ENCODE assay signal across 13 cellular contexts in the genomic region with DNA sequence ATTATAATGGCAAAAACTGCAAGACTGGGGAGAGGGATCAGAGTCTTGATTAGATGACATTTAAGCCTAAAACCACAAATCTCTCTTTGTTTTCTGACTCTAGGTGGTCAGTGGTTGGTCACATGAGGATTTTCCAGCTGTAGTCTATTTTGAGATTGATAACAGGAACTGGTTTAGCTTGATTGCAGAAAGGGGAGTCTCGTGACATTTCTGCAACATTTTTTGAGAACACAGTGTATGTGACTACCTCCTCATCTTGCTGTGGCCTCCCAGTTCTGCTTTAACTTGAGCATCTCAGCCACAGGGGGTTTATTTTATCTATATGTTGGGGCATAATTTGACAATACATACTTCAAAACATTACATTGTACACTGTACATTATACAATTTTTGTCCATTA.
DNase-seq lines count a peak whose midpoint lies in the region; ATAC-seq, FAIRE-seq and TF ChIP-seq lines count a peak whose summit lies in the region.
"Had no signal": no experiment of that assay in that cellular context is flagged by ENCODE, and none has a peak within 500 bp of the region (broad histone marks: within the 10 kb centered on the region; RNA-seq: fewer than 3 reads in every experiment).

No MANE protein-coding gene starts in this region.

- H3K36me3 Mint-ChIP-seq in H9 (ENCODE audit: insufficient read depth in 1 of 3, low read depth in 3 of 3): no peaks in the 10 kb centered on the region
- no peaks in the 10 kb centered on the region for H3K36me3 Mint-ChIP-seq in effector memory CD8-positive, alpha-beta T cell (ENCODE audit: insufficient read depth)

- in situ Hi-C loops in GM12878 (cut with MboI): no loop called here

- H4K20me1 ChIP-seq in GM12878 (ENCODE audit: control insufficient read depth, insufficient read depth) (no peaks in the 10 kb centered on the region), H9 (ENCODE audit: control insufficient read depth, insufficient read depth, insufficient read length) (no peaks in the 10 kb centered on the region)

- no peak overlapping the region for H2AK5ac ChIP-seq in H9 (ENCODE audit: insufficient read length, low read length)

- no peak overlapping the region for H3K4ac ChIP-seq in H9 (ENCODE audit: low read depth, low read length)

- SMC1A ChIA-PET in GM12878 (lab: Charles Lee; ENCODE audit: uncharacterized antibody, unreplicated experiment): no interaction called here

- no peak overlapping the region for H4K8ac ChIP-seq in H9 (replicated peaks; ENCODE audit: insufficient read length, low read depth, low read length)

- intact Hi-C loops in GM12878 (cut with micrococcal nuclease; ENCODE audit: unreplicated experiment) (no loop called here), ascending aorta (cut with DNase I) (no loop called here)

- no peak for TF ChIP-seq POLR2A in GM12878 (IDR thresholded peaks at IDR 0.05; ENCODE audit: low read depth, low read length)

- no peaks in the 10 kb centered on the region for H3K79me1 ChIP-seq in H9 (ENCODE audit: insufficient read depth, low read depth, low read length, poor library complexity, severe bottlenecking)

- H2AFZ ChIP-seq in GM12878 (ENCODE audit: control insufficient read depth, low read depth, low read length) (no peak overlapping the region), H9 (ENCODE audit: low read length) (no peak overlapping the region)

- peaks cover 8% of the 10 kb centered on the region; the same call in 1 of the 2 replicates for H3K4me1 ChIP-seq in GM12878 (ENCODE audit: control insufficient read depth, insufficient read depth, low read length)
- no peaks in the 10 kb centered on the region for H3K4me1 ChIP-seq in H9 (ENCODE audit: insufficient read depth, low read length)
- no peaks in the 10 kb centered on the region for H3K4me1 ChIP-seq in ascending aorta
- H3K4me1 ChIP-seq: BE2C had no signal

- no peak overlapping the region for H2BK20ac ChIP-seq in H9 (ENCODE audit: low read depth, low read length, poor library complexity, severe bottlenecking)

- H3K18ac ChIP-seq in H9 (ENCODE audit: insufficient read length, low read depth, low read length): no peak overlapping the region

- no peaks in the 10 kb centered on the region for H3K23me2 ChIP-seq in H9 (ENCODE audit: insufficient read length, low read depth, low read length, poor library complexity, severe bottlenecking)

- H3K4me3 Mint-ChIP-seq in H9: no peak overlapping the region
- H3K4me3 Mint-ChIP-seq in effector memory CD8-positive, alpha-beta T cell: no peak overlapping the region
- H3K4me3 Mint-ChIP-seq: activated CD4-positive, alpha-beta T cell treated with anti-CD3 and anti-CD28 coated beads for 36 hours; activated T-cell treated with anti-CD3 and anti-CD28 coated beads, Interleukin-2, amount 50 U/mL, for 72 hours had no signal

- H3K23ac ChIP-seq in H9 (ENCODE audit: insufficient read length, low read depth, low read length): no peak overlapping the region

- no peak overlapping the region for H2BK12ac ChIP-seq in H9 (ENCODE audit: insufficient read length, low read depth, low read length)

- DNase-seq in GM12878 (ENCODE audit: low read depth, low spot score) (peak; percentile 25), H9 (no peak), putamen (ENCODE audit: low spot score) (no peak), ascending aorta (ENCODE audit: low spot score in 2 of 2) (no peak)
- DNase-seq in effector memory CD8-positive, alpha-beta T cell: no peak
- DNase-seq: activated CD4-positive, alpha-beta T cell treated with anti-CD3 and anti-CD28 coated beads for 36 hours; activated T-cell treated with anti-CD3 and anti-CD28 coated beads, Interleukin-2, amount 50 U/mL, for 72 hours; BE2C; H7 had no signal

- RAD21 ChIA-PET in GM12878 (lab: Charles Lee; ENCODE audit: unreplicated experiment): no interaction called here

- no peaks in the 10 kb centered on the region; a peak in 1 of 4 replicates for H3K4me1 Mint-ChIP-seq in H9
- H3K4me1 Mint-ChIP-seq in effector memory CD8-positive, alpha-beta T cell (ENCODE audit: low read depth in 2 of 2): no peaks in the 10 kb centered on the region
- H3K4me1 Mint-ChIP-seq: activated CD4-positive, alpha-beta T cell treated with anti-CD3 and anti-CD28 coated beads for 36 hours had no signal

- ATAC-seq in GM18508 (IDR thresholded peaks at IDR 0.05; ENCODE audit: insufficient read depth, unreplicated experiment): peak; percentile 41
- ATAC-seq in GM21529 (IDR thresholded peaks at IDR 0.05; ENCODE audit: unreplicated experiment): peak; percentile 49
- peak; percentile 53 for ATAC-seq in HG03442 (IDR thresholded peaks at IDR 0.05; ENCODE audit: unreplicated experiment)
- ATAC-seq in GM12878: peak; percentile 42; the same call in 2 of the 3 replicates
- no peak for ATAC-seq in effector memory CD8-positive, alpha-beta T cell (replicated peaks)
- ATAC-seq: activated CD4-positive, alpha-beta T cell treated with anti-CD3 and anti-CD28 coated beads for 36 hours; activated T-cell treated with anti-CD3 and anti-CD28 coated beads, Interleukin-2, amount 50 U/mL, for 72 hours had no signal

- no peak overlapping the region for H4K5ac ChIP-seq in H9 (ENCODE audit: insufficient read length, low read depth, low read length)

- TF ChIP-seq CTCF in GM12878 (IDR thresholded peaks at IDR 0.05 in 2 of 3, conservative IDR thresholded peaks at IDR 0.05 in 1 of 3; ENCODE audit: control insufficient read depth in 2 of 3, extremely low read depth in 1 of 3, insufficient read depth in 1 of 3, low read depth in 3 of 3, low read length in 3 of 3): no peak
- no peak for TF ChIP-seq CTCF in H9 (conservative IDR thresholded peaks at IDR 0.05)
- no peak for TF ChIP-seq CTCF in ascending aorta (IDR thresholded peaks at IDR 0.05)

- POLR2A ChIA-PET in GM12878 (lab: Charles Lee): no interaction called here

- H3K4me3 ChIP-seq in GM12878 (no peak overlapping the region), ascending aorta (no peak overlapping the region)
- H3K4me3 ChIP-seq: lung had no signal

- no peak overlapping the region for H4K91ac ChIP-seq in H9 (ENCODE audit: insufficient read length, low read depth, low read length)

- BruUV-seq in GM12878 (replicated peaks; lab: Mats Ljungman, UMichigan): no TSS peak

- H2BK15ac ChIP-seq in H9 (ENCODE audit: low read depth, low read length): no peak overlapping the region

- CTCF ChIA-PET in GM12878 (lab: Yijun Ruan, JAX): interaction anchor here (2.0 kb wide), 1 partner anchor 11 kb away, joined by 14 read pairs; no protein-coding TSS in a partner anchor

- H3K27ac Mint-ChIP-seq in H9: no peak overlapping the region
- no peak overlapping the region for H3K27ac Mint-ChIP-seq in effector memory CD8-positive, alpha-beta T cell
- H3K27ac Mint-ChIP-seq: activated CD4-positive, alpha-beta T cell treated with anti-CD3 and anti-CD28 coated beads for 36 hours; activated T-cell treated with anti-CD3 and anti-CD28 coated beads, Interleukin-2, amount 50 U/mL, for 72 hours had no signal

- no peak overlapping the region for H3T11ph ChIP-seq in H9 (ENCODE audit: low read length)

- H2BK120ac ChIP-seq in H9 (ENCODE audit: low read depth, low read length, poor library complexity, severe bottlenecking): no peak overlapping the region

- TF ChIP-seq EP300 in GM12878 (IDR thresholded peaks at IDR 0.05; ENCODE audit: borderline replicate concordance in 1 of 2, control insufficient read depth in 1 of 2, low read depth in 2 of 2, low read length in 2 of 2): no peak

- H3K27me3 Mint-ChIP-seq in H9 (ENCODE audit: low read depth): no peaks in the 10 kb centered on the region
- H3K27me3 Mint-ChIP-seq in effector memory CD8-positive, alpha-beta T cell: no peaks in the 10 kb centered on the region
- H3K27me3 Mint-ChIP-seq: activated CD4-positive, alpha-beta T cell treated with anti-CD3 and anti-CD28 coated beads for 36 hours had no signal

- H3K9me3 Mint-ChIP-seq in H9: peaks cover 0 to 29% of the 10 kb centered on the region in 2 experiments; a peak in 4 of 5 replicates
- peaks cover 0 to 5% of the 10 kb centered on the region in 2 donors for H3K9me3 Mint-ChIP-seq in effector memory CD8-positive, alpha-beta T cell
- H3K9me3 Mint-ChIP-seq: activated T-cell treated with anti-CD3 and anti-CD28 coated beads, Interleukin-2, amount 50 U/mL, for 72 hours had no signal

- H3K27me3 ChIP-seq in GM12878 (replicated peaks in 1 of 2; ENCODE audit: control insufficient read depth in 2 of 2, insufficient read depth in 2 of 2, low read length in 1 of 2) (no peaks in the 10 kb centered on the region), H9 (ENCODE audit: insufficient read depth, low read length) (no peaks in the 10 kb centered on the region), ascending aorta (no peaks in the 10 kb centered on the region)
- H3K27me3 ChIP-seq: BE2C had no signal

- no peaks in the 10 kb centered on the region for H3K36me3 ChIP-seq in GM12878 (ENCODE audit: control insufficient read depth in 2 of 2, insufficient read depth in 2 of 2, low read length in 1 of 2)
- no peaks in the 10 kb centered on the region for H3K36me3 ChIP-seq in ascending aorta
- H3K36me3 ChIP-seq: BE2C had no signal

- H3K9me3 ChIP-seq in GM12878 (replicated peaks; ENCODE audit: control insufficient read depth, insufficient read depth, low read length): no peaks in the 10 kb centered on the region
- H3K9me3 ChIP-seq in H9 (ENCODE audit: control insufficient read depth, low read depth, low read length): no peaks in the 10 kb centered on the region
- H3K9me3 ChIP-seq in ascending aorta: no peaks in the 10 kb centered on the region
- H3K9me3 ChIP-seq: BE2C had no signal

- 0% methylated on average over 1 of the region's 1 CpG for WGBS in GM12878 (ENCODE audit: insufficient coverage, insufficient replicate concordance, low lambda C conversion rate, missing lambda C conversion rate)
- WGBS in H9 (ENCODE audit: extremely low coverage, insufficient read length, low lambda C conversion rate): no CpG with 5 or more reads among the region's 1 CpG

- no peak overlapping the region for H2BK5ac ChIP-seq in H9 (ENCODE audit: insufficient read length, low read length)

- no peak overlapping the region for H3K56ac ChIP-seq in H9 (ENCODE audit: insufficient read length, low read depth, low read length)

- FAIRE-seq in GM12878 (lab: Jason Lieb, UNC): peak; percentile 38

- H3K9ac ChIP-seq in GM12878 (ENCODE audit: control insufficient read depth, insufficient read depth, low read length) (no peak overlapping the region), H9 (ENCODE audit: extremely low read depth, insufficient read length, low read length) (no peak overlapping the region)

- H3K27ac ChIP-seq in GM12878 (ENCODE audit: control insufficient read depth, insufficient read depth) (no peak overlapping the region), H9 (ENCODE audit: insufficient read length, low read depth, low read length) (no peak overlapping the region), ascending aorta (no peak overlapping the region)

- H3K14ac ChIP-seq in H9 (ENCODE audit: insufficient read depth, low read length): no peak overlapping the region

- TF ChIP-seq RAD21 in GM12878 (IDR thresholded peaks at IDR 0.05; ENCODE audit: insufficient read depth, low read depth, low read length): no peak

- peak overlapping the region; percentile 24; the same call in 1 of the 2 replicates for H3K4me2 ChIP-seq in GM12878 (ENCODE audit: control insufficient read depth, insufficient read depth)
- H3K4me2 ChIP-seq in H9 (ENCODE audit: insufficient read depth, insufficient read length, low read length): no peak overlapping the region

- H3K79me2 ChIP-seq in GM12878 (ENCODE audit: control insufficient read depth, insufficient read depth, low read length) (no peaks in the 10 kb centered on the region), H9 (ENCODE audit: insufficient read depth, low read length) (no peaks in the 10 kb centered on the region)
